9 cellular contexts compared by ENCODE assay signal in genomic region chr17:2212328-2212981, GRCh38.
DNase-seq lines count a peak whose midpoint lies in the region; ATAC-seq and TF ChIP-seq lines count a peak whose summit lies in the region.
"Had no signal": no experiment of that assay in that cellular context is flagged by ENCODE, and none has a peak within 500 bp of the region (broad histone marks: within the 10 kb centered on the region; RNA-seq: fewer than 3 reads in every experiment).

No MANE protein-coding gene starts in this region.

- no peak overlapping the region for H2BK15ac ChIP-seq in neuronal stem cell (ENCODE audit: low read length)

- H2AFZ ChIP-seq in neuronal stem cell (ENCODE audit: low read length) = no peak overlapping the region

- H3K18ac ChIP-seq in neuronal stem cell (ENCODE audit: low read length) = no peak overlapping the region

- peak overlapping the region; percentile 76 to 91 for H3K27ac ChIP-seq in breast epithelium
- H3K27ac ChIP-seq in mucosa of rectum (ENCODE audit: low read depth in 2 of 2, low read length in 2 of 2) = peak overlapping the region; percentile 88 to 89
- H3K27ac ChIP-seq in uterus = peak overlapping the region; percentile 93 to 95
- no peak overlapping the region for H3K27ac ChIP-seq in neuronal stem cell (replicated peaks; ENCODE audit: low read length)

- H3K79me1 ChIP-seq in neuronal stem cell (ENCODE audit: low read depth, low read length) = no peaks in the 10 kb centered on the region

- H3K36me3 Mint-ChIP-seq in MCF 10A (ENCODE audit: insufficient read depth, unreplicated experiment) = peaks cover 15% of the 10 kb centered on the region
- peaks cover 12% of the 10 kb centered on the region for H3K36me3 Mint-ChIP-seq in effector memory CD8-positive, alpha-beta T cell (ENCODE audit: insufficient read depth)

- H3K9me3 ChIP-seq in breast epithelium (no peaks in the 10 kb centered on the region), mucosa of rectum (ENCODE audit: control insufficient read depth in 2 of 2, low read length in 2 of 2) (no peaks in the 10 kb centered on the region), uterus (no peaks in the 10 kb centered on the region), neuronal stem cell (replicated peaks in 1 of 2; ENCODE audit: control insufficient read depth in 2 of 2, insufficient read depth in 1 of 2, low read depth in 1 of 2, low read length in 2 of 2) (no peaks in the 10 kb centered on the region)

- POLR2A ChIA-PET in MCF 10A (lab: Yijun Ruan, JAX) = interaction anchor here (0.8 to 1.2 kb wide), 2 partner anchors 8 to 11 kb away, joined by 3 to 5 read pairs; no protein-coding TSS in a partner anchor

- no peak overlapping the region for H3K4ac ChIP-seq in neuronal stem cell (ENCODE audit: low read length)

- H3K4me1 ChIP-seq in breast epithelium (peaks cover 0 to 17% of the 10 kb centered on the region in 2 donors), mucosa of rectum (ENCODE audit: control insufficient read depth in 2 of 2, insufficient read depth in 2 of 2, low read length in 2 of 2) (peaks cover 11 to 17% of the 10 kb centered on the region in 2 donors), uterus (peaks cover 5 to 7% of the 10 kb centered on the region in 2 donors), neuronal stem cell (ENCODE audit: control insufficient read depth in 2 of 2, insufficient read depth in 1 of 2, low read depth in 1 of 2, low read length in 2 of 2) (peaks cover 18 to 20% of the 10 kb centered on the region in 2 donors)

- H2AK5ac ChIP-seq in neuronal stem cell (ENCODE audit: low read depth, low read length) = no peak overlapping the region

- no peak overlapping the region for H4K8ac ChIP-seq in neuronal stem cell (ENCODE audit: low read depth, low read length)

- H3K4me1 Mint-ChIP-seq in MCF 10A (ENCODE audit: insufficient read depth, unreplicated experiment) = peaks cover 7% of the 10 kb centered on the region
- peaks cover 30 to 45% of the 10 kb centered on the region in 2 donors for H3K4me1 Mint-ChIP-seq in effector memory CD8-positive, alpha-beta T cell (ENCODE audit: low read depth in 2 of 2)

- no peaks in the 10 kb centered on the region for H3K27me3 Mint-ChIP-seq in MCF 10A (ENCODE audit: insufficient read depth, unreplicated experiment)
- H3K27me3 Mint-ChIP-seq in effector memory CD8-positive, alpha-beta T cell = no peaks in the 10 kb centered on the region

- H2BK5ac ChIP-seq in neuronal stem cell (ENCODE audit: low read length) = no peak overlapping the region

- no peak overlapping the region for H3K4me3 Mint-ChIP-seq in MCF 10A (ENCODE audit: unreplicated experiment)
- peak overlapping the region in 1 of 2 donors; percentile 20 for H3K4me3 Mint-ChIP-seq in effector memory CD8-positive, alpha-beta T cell

- H3K27me3 ChIP-seq in breast epithelium (no peaks in the 10 kb centered on the region), mucosa of rectum (ENCODE audit: control insufficient read depth in 2 of 2, insufficient read depth in 2 of 2, low read length in 2 of 2) (no peaks in the 10 kb centered on the region), uterus (no peaks in the 10 kb centered on the region), neuronal stem cell (ENCODE audit: control insufficient read depth in 3 of 3, insufficient read depth in 3 of 3, low read depth in 1 of 3, low read length in 3 of 3) (no peaks in the 10 kb centered on the region)

- no peaks in the 10 kb centered on the region for H3K9me3 Mint-ChIP-seq in MCF 10A (ENCODE audit: unreplicated experiment)
- H3K9me3 Mint-ChIP-seq in effector memory CD8-positive, alpha-beta T cell = no peaks in the 10 kb centered on the region

- no peak overlapping the region for H3K4me2 ChIP-seq in neuronal stem cell (ENCODE audit: insufficient read depth, low read length, poor library complexity, severe bottlenecking)

- H3K4me3 ChIP-seq in breast epithelium (peak overlapping the region in 1 of 3 donors; percentile 38), mucosa of rectum (ENCODE audit: low read length in 2 of 2) (no peak overlapping the region), uterus (no peak overlapping the region), neuronal stem cell (ENCODE audit: low read length in 2 of 2) (no peak overlapping the region)

- H2BK120ac ChIP-seq in neuronal stem cell (ENCODE audit: low read depth, low read length) = no peak overlapping the region

- no peak overlapping the region for H3K9ac ChIP-seq in mucosa of rectum (ENCODE audit: low read depth in 1 of 2, low read length in 2 of 2)
- H3K9ac ChIP-seq in neuronal stem cell (ENCODE audit: low read depth, low read length, poor library complexity) = no peak overlapping the region

- BruUV-seq in MCF 10A (replicated peaks; lab: Mats Ljungman, UMichigan) = no TSS peak

- H2BK12ac ChIP-seq in neuronal stem cell (ENCODE audit: low read length) = no peak overlapping the region

- TF ChIP-seq POLR2A in breast epithelium (IDR thresholded peaks at IDR 0.05) = no peak
- TF ChIP-seq POLR2A in uterus (IDR thresholded peaks at IDR 0.05) = no peak

- TF ChIP-seq CTCF in breast epithelium (IDR thresholded peaks at IDR 0.05) (no peak), MCF 10A (IDR thresholded peaks at IDR 0.05; ENCODE audit: unreplicated experiment) (no peak), uterus (IDR thresholded peaks at IDR 0.05) (no peak)

- ATAC-seq in effector memory CD8-positive, alpha-beta T cell (replicated peaks) = no peak

- no peak overlapping the region for H3K27ac Mint-ChIP-seq in MCF 10A (ENCODE audit: low read depth, unreplicated experiment)
- H3K27ac Mint-ChIP-seq in effector memory CD8-positive, alpha-beta T cell = peak overlapping the region; percentile 93 to 98

- DNase-seq in breast epithelium (ENCODE audit: low spot score in 2 of 2) (no peak), MCF 10A (ENCODE audit: unreplicated experiment) (no peak), uterus (peak; percentile 63 to 74), SKM-1 (lab: John Stamatoyannopoulos, UW; ENCODE audit: unreplicated experiment) (no peak), neuronal stem cell (ENCODE audit: low spot score) (no peak), MV-4-11 (lab: John Stamatoyannopoulos, UW) (no peak)
- no peak for DNase-seq in effector memory CD8-positive, alpha-beta T cell
- DNase-seq: NCI-H446 treated with DMSO at 0.1 percent for 48 hours had no signal

- intact Hi-C loops in breast epithelium (cut with DNase I; ENCODE audit: low total_unique reads) = no loop called here
- intact Hi-C loops in MCF 10A (cut with micrococcal nuclease) = no loop called here
- intact Hi-C loops in uterus (cut with DNase I; ENCODE audit: low total_unique reads) = no loop called here

- WGBS in neuronal stem cell (ENCODE audit: extremely low coverage in 2 of 2, insufficient read length in 2 of 2, insufficient replicate concordance in 1 of 2), 2 donors = no CpG with 5 or more reads among the region's 11 CpGs

- H3K36me3 ChIP-seq in breast epithelium (no peaks in the 10 kb centered on the region), mucosa of rectum (ENCODE audit: control insufficient read depth in 2 of 2, insufficient read depth in 2 of 2, low read length in 2 of 2) (no peaks in the 10 kb centered on the region), uterus (no peaks in the 10 kb centered on the region), neuronal stem cell (replicated peaks in 1 of 2; ENCODE audit: control insufficient read depth in 2 of 2, insufficient read depth in 2 of 2, low read length in 2 of 2) (peaks cover 0 to 47% of the 10 kb centered on the region in 2 donors)

- no peak overlapping the region for H3K14ac ChIP-seq in neuronal stem cell (ENCODE audit: low read length)

- H3K23ac ChIP-seq in neuronal stem cell (ENCODE audit: low read depth, low read length, poor library complexity) = no peak overlapping the region

- CTCF ChIA-PET in MCF 10A (lab: Yijun Ruan, JAX) = interaction anchor here (1.3 kb wide), 1 partner anchor 32 kb away, joined by 4 read pairs; no protein-coding TSS in a partner anchor

- H4K91ac ChIP-seq in neuronal stem cell (ENCODE audit: low read depth, low read length, poor library complexity) = no peak overlapping the region

Comparison
In these comparisons a context has a peak if more than half of its experiments do, and no peak if none do; other contexts are left out.
1. DNase-seq: peak in uterus (2 of 2); none in breast epithelium (0 of 2), MCF 10A (single experiment), effector memory CD8-positive, alpha-beta T cell (0 of 3), SKM-1 (single experiment), neuronal stem cell (single experiment) and MV-4-11 (single experiment).